8 cellular contexts compared by ENCODE assay signal in genomic region chr19:34482380-34483250, GRCh38. TPM values are rescaled to one million over a fixed set of nuclear protein-coding genes. Genes with fewer than 3 reads are reported as not detected.
A peak's percentile ranks its signal among the peaks of the same experiment; 100 is the strongest.
DNase-seq lines count a peak whose midpoint lies in the region; ATAC-seq and TF ChIP-seq lines count a peak whose summit lies in the region.

No MANE protein-coding gene starts in this region.

- H4K20me1 ChIP-seq in osteoblast (ENCODE audit: insufficient read depth, low read length): peaks cover 32% of the 10 kb centered on the region

- H3K79me2 ChIP-seq in osteoblast (ENCODE audit: insufficient read depth, low read length): peaks cover 49% of the 10 kb centered on the region

- H3K27me3 ChIP-seq in osteoblast (ENCODE audit: insufficient read depth, low read length): no peaks in the 10 kb centered on the region

- TF ChIP-seq CTCF in fibroblast of villous mesenchyme (IDR thresholded peaks at IDR 0.05; ENCODE audit: insufficient read depth, low read depth, low read length) (no peak), osteoblast (IDR thresholded peaks at IDR 0.05; ENCODE audit: extremely low read depth, low read depth, low read length) (no peak)

- H3K36me3 ChIP-seq in osteoblast (ENCODE audit: insufficient read depth, low read length): no peaks in the 10 kb centered on the region

- H3K4me1 ChIP-seq in osteoblast (ENCODE audit: insufficient read depth, low read length): peaks cover 11% of the 10 kb centered on the region

- DNase-seq in Caki2 (ENCODE audit: low read depth) (peak; percentile 30), fibroblast of villous mesenchyme (ENCODE audit: low read depth) (peak; percentile 56), osteoblast (ENCODE audit: insufficient read length, low spot score, missing footprints) (peak; percentile 94), NCI-H2107 (lab: John Stamatoyannopoulos, UW) (no peak)

- H3K27ac ChIP-seq in osteoblast (ENCODE audit: low read depth, low read length): no peak overlapping the region

- no peaks in the 10 kb centered on the region for H3K9me3 ChIP-seq in osteoblast (ENCODE audit: low read depth, low read length)

- peak; percentile 33 for ATAC-seq in SK-N-SH treated with all-trans-retinoic acid at 6 μM for 48 hours
- ATAC-seq in HG03280 (IDR thresholded peaks at IDR 0.05; ENCODE audit: unreplicated experiment): no peak
- ATAC-seq in GM21529 (IDR thresholded peaks at IDR 0.05; ENCODE audit: unreplicated experiment): no peak
- no peak for ATAC-seq in GM21526 (IDR thresholded peaks at IDR 0.05; ENCODE audit: low FRiP score, unreplicated experiment)

- in situ Hi-C loops in Caki2 (cut with HindIII; ENCODE audit: low pct_unique_long_range_greater_than_20kb, low sequenced_read_pairs): no loop called here

- peak overlapping the region; percentile 86 for H3K4me2 ChIP-seq in osteoblast (ENCODE audit: insufficient read depth, low read length)

- H3K4me3 ChIP-seq in fibroblast of villous mesenchyme (ENCODE audit: low read depth, low read length): peak overlapping the region; percentile 78
- peak overlapping the region; percentile 81 for H3K4me3 ChIP-seq in osteoblast (ENCODE audit: insufficient read depth, low read length)

- no peak overlapping the region for H2AFZ ChIP-seq in osteoblast (ENCODE audit: low read length)

TF ChIP-seq in SK-N-SH treated with all-trans-retinoic acid at 6 μM for 48 hours, 23 proteins besides CTCF, POLR2A, EP300 and RAD21:
- TF ChIP-seq ZFP3 (CRISPR knock-in tag; IDR thresholded peaks at IDR 0.05): no peak
- TF ChIP-seq ZNF70 (CRISPR knock-in tag; IDR thresholded peaks at IDR 0.05): no peak
- TF ChIP-seq ZNF8 (CRISPR knock-in tag; IDR thresholded peaks at IDR 0.05): no peak
- TF ChIP-seq CSDC2 (CRISPR knock-in tag; IDR thresholded peaks at IDR 0.05): no peak
- no peak for TF ChIP-seq OSR1 (CRISPR knock-in tag; IDR thresholded peaks at IDR 0.05)
- TF ChIP-seq GLIS3 (CRISPR knock-in tag; IDR thresholded peaks at IDR 0.05): no peak
- no peak for TF ChIP-seq TOX (CRISPR knock-in tag; IDR thresholded peaks at IDR 0.05; ENCODE audit: borderline replicate concordance)

RNA-seq across cellular contexts. Expression of gene WTIP, which starts 1.1 kb away (rescaled TPM):
- 48.4 and 70.2 TPM in 2 replicates for total RNA-seq in Caki2 (2014; rRNA removed; shearing (Covaris generic); ENCODE audit: low replicate concordance)
- total RNA-seq in fibroblast of villous mesenchyme (28.0 and 40.6 TPM in 2 replicates), osteoblast (38.7 and 43.9 TPM in 2 replicates)

RNA-seq across cellular contexts. Expression of gene UBA2, which starts 54.4 kb away (rescaled TPM):
- total RNA-seq in Caki2 (2014; rRNA removed; shearing (Covaris generic); ENCODE audit: low replicate concordance): 243 and 255 TPM in 2 replicates
- 108 and 121 TPM in 2 replicates for total RNA-seq in fibroblast of villous mesenchyme
- total RNA-seq in osteoblast: 112 and 121 TPM in 2 replicates
